ENCODE assay signal across 1 cellular context in genomic region chr4:118765399-118765798, GRCh38.
A peak's percentile ranks its signal among the peaks of the same experiment; 100 is the strongest.
TF ChIP-seq lines count a peak whose summit lies in the region.

No MANE protein-coding gene starts in this region.

TF ChIP-seq in SK-N-SH, 30 proteins besides CTCF, POLR2A, EP300 and RAD21 (continued from another document):
- TF ChIP-seq FOXJ3 (CRISPR knock-in tag; IDR thresholded peaks at IDR 0.05): no peak
- TF ChIP-seq ELF1 (IDR thresholded peaks at IDR 0.05): no peak
- no peak; the same call in 1 of the 2 replicates for TF ChIP-seq ZBTB33 (IDR thresholded peaks at IDR 0.05; ENCODE audit: borderline replicate concordance, low read depth)
- no peak for TF ChIP-seq SMC3 (IDR thresholded peaks at IDR 0.05; ENCODE audit: low read depth, low read length)
- no peak for TF ChIP-seq MEF2A (IDR thresholded peaks at IDR 0.05; ENCODE audit: borderline replicate concordance, low read depth)
- TF ChIP-seq TEAD4 (IDR thresholded peaks at IDR 0.05; ENCODE audit: borderline replicate concordance, insufficient read depth): peak; percentile 86
- TF ChIP-seq SIN3A (IDR thresholded peaks at IDR 0.05; ENCODE audit: borderline replicate concordance, low read depth, low read length): no peak
- TF ChIP-seq GABPA (IDR thresholded peaks at IDR 0.05; ENCODE audit: low read depth): no peak
- no peak for TF ChIP-seq YY1 (IDR thresholded peaks at IDR 0.05; ENCODE audit: low read depth)
- no peak for TF ChIP-seq MXI1 (IDR thresholded peaks at IDR 0.05; ENCODE audit: low read depth, low read length)
- TF ChIP-seq NRF1 (IDR thresholded peaks at IDR 0.05; ENCODE audit: low read depth, low read length): no peak
